1 cellular context compared by ENCODE assay signal in the genomic region with DNA sequence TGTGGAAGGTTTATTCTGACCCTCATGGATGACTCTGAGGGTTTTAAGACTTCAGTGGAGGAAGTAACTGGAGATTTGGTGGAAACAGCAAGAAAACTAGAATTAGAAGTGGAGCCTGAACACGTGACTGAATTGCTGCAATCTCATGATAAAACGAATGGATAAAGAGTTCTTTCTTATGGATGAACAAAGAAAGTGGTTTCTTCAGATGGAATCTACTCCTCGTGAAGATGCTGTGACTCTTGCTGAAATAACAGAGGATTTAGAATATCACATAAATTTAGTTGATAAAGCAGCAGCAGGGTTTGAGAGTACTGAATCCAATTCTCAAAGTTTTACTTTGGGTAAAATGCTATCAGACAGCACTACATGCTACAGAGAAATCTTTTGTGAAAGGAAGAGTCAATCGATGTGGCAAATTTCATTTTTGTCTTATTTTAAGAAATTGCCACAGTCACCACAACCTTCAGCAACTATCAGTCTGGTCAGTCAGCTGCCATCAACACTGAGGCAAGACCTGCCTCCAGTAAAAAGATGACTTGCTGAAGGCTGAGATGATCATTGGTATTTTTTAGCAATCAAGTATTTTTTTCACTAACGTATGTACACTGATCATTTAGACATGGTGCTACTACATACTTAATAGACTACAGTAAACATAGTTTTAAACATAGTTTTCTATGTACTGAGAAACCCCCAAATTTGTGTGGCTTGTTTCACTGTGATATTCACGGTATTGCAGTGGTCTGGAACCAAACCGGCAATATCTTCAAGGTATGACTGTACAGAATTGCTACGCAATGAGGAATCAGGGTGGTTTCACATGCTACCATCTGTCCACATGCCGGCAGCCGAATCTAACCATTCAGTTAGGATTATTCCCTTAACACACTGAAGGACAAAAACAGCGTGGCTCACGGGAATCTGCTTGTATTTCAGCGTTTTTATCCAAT.
TF ChIP-seq lines count a peak whose summit lies in the region.

No MANE protein-coding gene starts in this region.

TF ChIP-seq in K562, 482 proteins besides CTCF, POLR2A, EP300 and RAD21:
- TF ChIP-seq, protein P1, sequence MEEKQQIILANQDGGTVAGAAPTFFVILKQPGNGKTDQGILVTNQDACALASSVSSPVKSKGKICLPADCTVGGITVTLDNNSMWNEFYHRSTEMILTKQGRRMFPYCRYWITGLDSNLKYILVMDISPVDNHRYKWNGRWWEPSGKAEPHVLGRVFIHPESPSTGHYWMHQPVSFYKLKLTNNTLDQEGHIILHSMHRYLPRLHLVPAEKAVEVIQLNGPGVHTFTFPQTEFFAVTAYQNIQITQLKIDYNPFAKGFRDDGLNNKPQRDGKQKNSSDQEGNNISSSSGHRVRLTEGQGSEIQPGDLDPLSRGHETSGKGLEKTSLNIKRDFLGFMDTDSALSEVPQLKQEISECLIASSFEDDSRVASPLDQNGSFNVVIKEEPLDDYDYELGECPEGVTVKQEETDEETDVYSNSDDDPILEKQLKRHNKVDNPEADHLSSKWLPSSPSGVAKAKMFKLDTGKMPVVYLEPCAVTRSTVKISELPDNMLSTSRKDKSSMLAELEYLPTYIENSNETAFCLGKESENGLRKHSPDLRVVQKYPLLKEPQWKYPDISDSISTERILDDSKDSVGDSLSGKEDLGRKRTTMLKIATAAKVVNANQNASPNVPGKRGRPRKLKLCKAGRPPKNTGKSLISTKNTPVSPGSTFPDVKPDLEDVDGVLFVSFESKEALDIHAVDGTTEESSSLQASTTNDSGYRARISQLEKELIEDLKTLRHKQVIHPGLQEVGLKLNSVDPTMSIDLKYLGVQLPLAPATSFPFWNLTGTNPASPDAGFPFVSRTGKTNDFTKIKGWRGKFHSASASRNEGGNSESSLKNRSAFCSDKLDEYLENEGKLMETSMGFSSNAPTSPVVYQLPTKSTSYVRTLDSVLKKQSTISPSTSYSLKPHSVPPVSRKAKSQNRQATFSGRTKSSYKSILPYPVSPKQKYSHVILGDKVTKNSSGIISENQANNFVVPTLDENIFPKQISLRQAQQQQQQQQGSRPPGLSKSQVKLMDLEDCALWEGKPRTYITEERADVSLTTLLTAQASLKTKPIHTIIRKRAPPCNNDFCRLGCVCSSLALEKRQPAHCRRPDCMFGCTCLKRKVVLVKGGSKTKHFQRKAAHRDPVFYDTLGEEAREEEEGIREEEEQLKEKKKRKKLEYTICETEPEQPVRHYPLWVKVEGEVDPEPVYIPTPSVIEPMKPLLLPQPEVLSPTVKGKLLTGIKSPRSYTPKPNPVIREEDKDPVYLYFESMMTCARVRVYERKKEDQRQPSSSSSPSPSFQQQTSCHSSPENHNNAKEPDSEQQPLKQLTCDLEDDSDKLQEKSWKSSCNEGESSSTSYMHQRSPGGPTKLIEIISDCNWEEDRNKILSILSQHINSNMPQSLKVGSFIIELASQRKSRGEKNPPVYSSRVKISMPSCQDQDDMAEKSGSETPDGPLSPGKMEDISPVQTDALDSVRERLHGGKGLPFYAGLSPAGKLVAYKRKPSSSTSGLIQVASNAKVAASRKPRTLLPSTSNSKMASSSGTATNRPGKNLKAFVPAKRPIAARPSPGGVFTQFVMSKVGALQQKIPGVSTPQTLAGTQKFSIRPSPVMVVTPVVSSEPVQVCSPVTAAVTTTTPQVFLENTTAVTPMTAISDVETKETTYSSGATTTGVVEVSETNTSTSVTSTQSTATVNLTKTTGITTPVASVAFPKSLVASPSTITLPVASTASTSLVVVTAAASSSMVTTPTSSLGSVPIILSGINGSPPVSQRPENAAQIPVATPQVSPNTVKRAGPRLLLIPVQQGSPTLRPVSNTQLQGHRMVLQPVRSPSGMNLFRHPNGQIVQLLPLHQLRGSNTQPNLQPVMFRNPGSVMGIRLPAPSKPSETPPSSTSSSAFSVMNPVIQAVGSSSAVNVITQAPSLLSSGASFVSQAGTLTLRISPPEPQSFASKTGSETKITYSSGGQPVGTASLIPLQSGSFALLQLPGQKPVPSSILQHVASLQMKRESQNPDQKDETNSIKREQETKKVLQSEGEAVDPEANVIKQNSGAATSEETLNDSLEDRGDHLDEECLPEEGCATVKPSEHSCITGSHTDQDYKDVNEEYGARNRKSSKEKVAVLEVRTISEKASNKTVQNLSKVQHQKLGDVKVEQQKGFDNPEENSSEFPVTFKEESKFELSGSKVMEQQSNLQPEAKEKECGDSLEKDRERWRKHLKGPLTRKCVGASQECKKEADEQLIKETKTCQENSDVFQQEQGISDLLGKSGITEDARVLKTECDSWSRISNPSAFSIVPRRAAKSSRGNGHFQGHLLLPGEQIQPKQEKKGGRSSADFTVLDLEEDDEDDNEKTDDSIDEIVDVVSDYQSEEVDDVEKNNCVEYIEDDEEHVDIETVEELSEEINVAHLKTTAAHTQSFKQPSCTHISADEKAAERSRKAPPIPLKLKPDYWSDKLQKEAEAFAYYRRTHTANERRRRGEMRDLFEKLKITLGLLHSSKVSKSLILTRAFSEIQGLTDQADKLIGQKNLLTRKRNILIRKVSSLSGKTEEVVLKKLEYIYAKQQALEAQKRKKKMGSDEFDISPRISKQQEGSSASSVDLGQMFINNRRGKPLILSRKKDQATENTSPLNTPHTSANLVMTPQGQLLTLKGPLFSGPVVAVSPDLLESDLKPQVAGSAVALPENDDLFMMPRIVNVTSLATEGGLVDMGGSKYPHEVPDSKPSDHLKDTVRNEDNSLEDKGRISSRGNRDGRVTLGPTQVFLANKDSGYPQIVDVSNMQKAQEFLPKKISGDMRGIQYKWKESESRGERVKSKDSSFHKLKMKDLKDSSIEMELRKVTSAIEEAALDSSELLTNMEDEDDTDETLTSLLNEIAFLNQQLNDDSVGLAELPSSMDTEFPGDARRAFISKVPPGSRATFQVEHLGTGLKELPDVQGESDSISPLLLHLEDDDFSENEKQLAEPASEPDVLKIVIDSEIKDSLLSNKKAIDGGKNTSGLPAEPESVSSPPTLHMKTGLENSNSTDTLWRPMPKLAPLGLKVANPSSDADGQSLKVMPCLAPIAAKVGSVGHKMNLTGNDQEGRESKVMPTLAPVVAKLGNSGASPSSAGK (IDR thresholded peaks at IDR 0.05) = peak; percentile 26; the same call in 1 of the 2 replicates
- TF ChIP-seq MECOM (CRISPR knock-in tag; IDR thresholded peaks at IDR 0.05) = no peak
